Comparison of ENCODE assay signal across 20 cellular contexts in the genomic region with DNA sequence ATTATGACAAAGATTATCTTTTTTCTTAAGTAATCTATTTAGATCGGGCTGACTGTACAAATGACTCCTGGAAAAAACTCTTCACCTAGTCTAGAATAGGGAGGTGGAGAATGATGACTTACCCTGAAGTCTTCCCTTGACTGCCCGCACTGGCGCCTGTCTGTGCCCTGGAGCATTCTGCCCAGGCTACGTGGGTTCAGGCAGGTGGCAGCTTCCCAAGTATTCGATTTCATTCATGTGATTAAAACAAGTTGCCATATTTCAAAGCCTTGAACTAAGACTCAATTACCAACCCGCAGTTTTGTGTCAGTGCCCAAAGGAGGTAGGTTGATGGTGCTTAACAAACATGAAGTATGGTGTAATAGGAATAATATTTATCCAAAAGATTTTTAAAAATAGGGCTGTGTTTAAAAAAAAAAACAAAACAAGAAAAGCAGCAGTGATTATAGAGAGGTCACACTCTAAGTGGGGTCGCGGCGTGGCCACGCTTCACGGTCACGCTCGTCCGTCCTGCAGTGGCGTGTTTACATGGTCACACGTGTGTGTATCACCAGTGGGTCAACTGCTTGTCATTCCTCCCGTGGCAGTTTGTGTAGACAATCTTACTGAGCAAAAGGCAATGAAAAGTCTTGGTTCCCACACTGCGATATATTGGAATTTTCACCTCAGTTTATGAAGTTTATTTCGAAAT. TPM values are rescaled to one million over a fixed set of nuclear protein-coding genes. Genes with fewer than 3 reads are reported as not detected.
A peak's percentile ranks its signal among the peaks of the same experiment; 100 is the strongest.
DNase-seq lines count a peak whose midpoint lies in the region; ATAC-seq, FAIRE-seq and TF ChIP-seq lines count a peak whose summit lies in the region.
"Had no signal": no experiment of that assay in that cellular context is flagged by ENCODE, and none has a peak within 500 bp of the region (broad histone marks: within the 10 kb centered on the region; RNA-seq: fewer than 3 reads in every experiment).

No MANE protein-coding gene starts in this region.

- DNase-seq in K562 (ENCODE audit: extremely low read depth in 1 of 4, low spot score in 3 of 4) (no peak), right lobe of liver (no peak), uterus (no peak), mesothelial cell of epicardium (ENCODE audit: low spot score in 2 of 2, unreplicated experiment in 2 of 2) (no peak)
- DNase-seq: Calu3; CD8-positive, alpha-beta memory T cell; DMS153; Kasumi-1; MM.1S; NCI-H1048; NCI-H1417 treated with DMSO at 0.1 percent for 48 hours; NCI-H187; NCI-H446 treated with DMSO at 0.1 percent for 48 hours; NCI-H526 treated with DMSO at 0.1 percent for 48 hours; SHP77 treated with DMSO at 0.1 percent for 48 hours; SK-N-SH had no signal

- H3F3A ChIP-seq in Loucy (ENCODE audit: low read depth), result peaks cover 38% of the 10 kb centered on the region

- no peak overlapping the region for H3K27ac Mint-ChIP-seq in mesothelial cell of epicardium

- no TSS peak for BruUV-seq in K562 (replicated peaks; lab: Mats Ljungman, UMichigan)

- H3K27me3 ChIP-seq in Loucy (ENCODE audit: insufficient read depth, low read length, poor library complexity, severe bottlenecking) (no peaks in the 10 kb centered on the region), K562 (ENCODE audit: control insufficient read depth in 2 of 2, insufficient read depth in 2 of 2, low read length in 2 of 2) (peaks cover under 1 to 11% of the 10 kb centered on the region in 2 experiments; a peak in 3 of 5 replicates), right lobe of liver (no peaks in the 10 kb centered on the region), uterus (no peaks in the 10 kb centered on the region)

- H3K4me1 ChIP-seq in Loucy (ENCODE audit: insufficient read depth, low read length, poor library complexity, severe bottlenecking), result peaks cover 36% of the 10 kb centered on the region
- 0 out of 5 replicates have a peak, but pooled peaks cover 0 to 2% of the 10 kb centered on the region in 2 experiments for H3K4me1 ChIP-seq in K562 (replicated peaks in 1 of 2; ENCODE audit: control insufficient read depth in 2 of 2, insufficient read depth in 2 of 2, low read length in 2 of 2)
- peaks cover 0 to 25% (median 3%) of the 10 kb centered on the region in 4 donors for H3K4me1 ChIP-seq in right lobe of liver
- H3K4me1 ChIP-seq in uterus, result no peaks in the 10 kb centered on the region

- peaks cover 72% of the 10 kb centered on the region for H3K36me3 ChIP-seq in Loucy (ENCODE audit: insufficient read depth, low read length)
- peaks cover 70% of the 10 kb centered on the region for H3K36me3 ChIP-seq in K562 (ENCODE audit: control insufficient read depth, insufficient read depth, low read length)
- H3K36me3 ChIP-seq in right lobe of liver, result peaks cover 0 to 66% (median 32%) of the 10 kb centered on the region in 4 donors
- H3K36me3 ChIP-seq in uterus, result no peaks in the 10 kb centered on the region

- H3K79me2 ChIP-seq in Loucy (ENCODE audit: insufficient read depth, low read length) (peaks cover 56% of the 10 kb centered on the region), K562 (ENCODE audit: control insufficient read depth, insufficient read depth, low read length) (peaks cover 20% of the 10 kb centered on the region)

- H3K9me3 Mint-ChIP-seq in mesothelial cell of epicardium, result no peaks in the 10 kb centered on the region
- H3K9me3 Mint-ChIP-seq: CD8-positive, alpha-beta memory T cell had no signal

- H3K4me2 ChIP-seq in Loucy (ENCODE audit: low read depth, low read length, poor library complexity, severe bottlenecking) (peak overlapping the region; percentile 3), K562 (ENCODE audit: insufficient read depth, low read length) (no peak overlapping the region)
- H3K4me2 ChIP-seq: SK-N-SH had no signal

- no peaks in the 10 kb centered on the region for H3K9me3 ChIP-seq in Loucy (ENCODE audit: insufficient read depth, low read depth, low read length)
- no peaks in the 10 kb centered on the region for H3K9me3 ChIP-seq in K562 (replicated peaks; ENCODE audit: control insufficient read depth, insufficient read depth, low read depth, low read length)
- H3K9me3 ChIP-seq in right lobe of liver, result no peaks in the 10 kb centered on the region
- H3K9me3 ChIP-seq in uterus, result no peaks in the 10 kb centered on the region
- H3K9me3 ChIP-seq: SK-N-SH had no signal

- no peaks in the 10 kb centered on the region for H3K9me2 ChIP-seq in Loucy (replicated peaks; ENCODE audit: low read depth, low read length)
- H3K9me2 ChIP-seq: SK-N-SH had no signal

- TF ChIP-seq POLR2A in GM10847 (IDR thresholded peaks at IDR 0.05; ENCODE audit: extremely low read depth, insufficient read length), result peak; percentile 14
- TF ChIP-seq POLR2A in K562 (conservative IDR thresholded peaks at IDR 0.05), result no peak; the same call in 1 of the 2 replicates
- TF ChIP-seq POLR2A in right lobe of liver (IDR thresholded peaks at IDR 0.05), result no peak
- no peak for TF ChIP-seq POLR2A in uterus (IDR thresholded peaks at IDR 0.05)

- CTCF ChIA-PET in K562 (lab: Yijun Ruan, JAX; ENCODE audit: low intra/inter-chr PET ratio), result no interaction called here

- H3K4me3 Mint-ChIP-seq in mesothelial cell of epicardium, result no peak overlapping the region
- H3K4me3 Mint-ChIP-seq: CD8-positive, alpha-beta memory T cell had no signal

- H3K9ac ChIP-seq in Loucy (ENCODE audit: low read depth, low read length, poor library complexity, severe bottlenecking), result no peak overlapping the region
- no peak overlapping the region for H3K9ac ChIP-seq in K562 (ENCODE audit: insufficient read depth in 1 of 2, low read depth in 2 of 2, low read length in 2 of 2)
- H3K9ac ChIP-seq: SK-N-SH had no signal

- no peaks in the 10 kb centered on the region for H3K9me1 ChIP-seq in K562 (ENCODE audit: control insufficient read depth, insufficient read depth, low read length)

- no peak for FAIRE-seq in K562 (lab: Jason Lieb, UNC)

- no peak for TF ChIP-seq RAD21 in K562 (CRISPR knock-in tag; conservative IDR thresholded peaks at IDR 0.05 in 1 of 2, IDR thresholded peaks at IDR 0.05 in 1 of 2)

- H4K20me1 ChIP-seq in Loucy (ENCODE audit: insufficient read depth, low read length, poor library complexity, severe bottlenecking), result peaks cover 71% of the 10 kb centered on the region
- peaks cover 28% of the 10 kb centered on the region for H4K20me1 ChIP-seq in K562 (replicated peaks; ENCODE audit: control insufficient read depth, insufficient read depth, low read length)

- H3K36me3 Mint-ChIP-seq in mesothelial cell of epicardium, result peaks cover 33% of the 10 kb centered on the region

- H3K4me3 ChIP-seq in Loucy (ENCODE audit: low read length, poor library complexity, severe bottlenecking) (no peak overlapping the region), K562 (no peak overlapping the region), right lobe of liver (no peak overlapping the region), uterus (no peak overlapping the region)

- no peaks in the 10 kb centered on the region for H3K27me3 Mint-ChIP-seq in mesothelial cell of epicardium (ENCODE audit: low read depth)
- H3K27me3 Mint-ChIP-seq: CD8-positive, alpha-beta memory T cell had no signal

- H3K4me1 Mint-ChIP-seq in mesothelial cell of epicardium, result no peaks in the 10 kb centered on the region

- H3K27ac ChIP-seq in K562 (ENCODE audit: extremely low read depth, low read depth, low read length) (no peak overlapping the region), right lobe of liver (peak overlapping the region in 2 of 3 donors; percentile 4 to 63), uterus (no peak overlapping the region)
- H3K27ac ChIP-seq: C4-2B had no signal

- H2AFZ ChIP-seq in Loucy (ENCODE audit: low read length), result no peak overlapping the region
- H2AFZ ChIP-seq in K562 (ENCODE audit: low read depth, low read length), result no peak overlapping the region

- no peak for TF ChIP-seq CTCF in Loucy (conservative IDR thresholded peaks at IDR 0.05; ENCODE audit: low read length)
- TF ChIP-seq CTCF in K562 (IDR thresholded peaks at IDR 0.05 in 2 of 3, conservative IDR thresholded peaks at IDR 0.05 in 1 of 3; ENCODE audit: insufficient read depth in 2 of 3, low read depth in 1 of 3, low read length in 3 of 3), result no peak
- TF ChIP-seq CTCF in right lobe of liver (IDR thresholded peaks at IDR 0.05), result no peak
- no peak for TF ChIP-seq CTCF in uterus (IDR thresholded peaks at IDR 0.05)
- no peak for TF ChIP-seq CTCF in mesothelial cell of epicardium (IDR thresholded peaks at IDR 0.05; ENCODE audit: unreplicated experiment)

- POLR2A ChIA-PET in K562 (lab: Yijun Ruan, JAX), result interaction anchor here (0.6 to 2.4 kb wide), 2 partner anchors 15 to 304 kb away, joined by 3 to 11 read pairs; no protein-coding TSS in a partner anchor

- WGBS in K562 (ENCODE audit: insufficient coverage, low coverage, missing lambda C conversion rate), result 94% methylated on average over 19 of the region's 19 CpGs
- 74% methylated on average over 17 of the region's 19 CpGs for WGBS in right lobe of liver (ENCODE audit: insufficient coverage, low coverage, low lambda C conversion rate, missing lambda C conversion rate)

- no peak for TF ChIP-seq EP300 in K562 (IDR thresholded peaks at IDR 0.05; ENCODE audit: low read length)

- in situ Hi-C loops in K562 (cut with MboI), result no loop called here

- intact Hi-C loops in K562 (cut with micrococcal nuclease), result no loop called here
- intact Hi-C loops in right lobe of liver (cut with DNase I), result no loop called here
- intact Hi-C loops in uterus (cut with DNase I; ENCODE audit: low total_unique reads), result no loop called here

- ATAC-seq in K562 (no peak), right lobe of liver (peak in 3 of 4 donors; percentile 1 to 15 (median 2)), HG02970 (IDR thresholded peaks at IDR 0.05; ENCODE audit: low FRiP score, unreplicated experiment) (no peak)

RNA-seq across cellular contexts. Expression of gene INSIG1, which starts 10.8 kb away (rescaled TPM):
- 622 and 799 TPM in 2 replicates for total RNA-seq in K562 (2011; cell fraction: chromatin; rRNA removed; ENCODE audit: low replicate concordance)
- total RNA-seq in K562 (2011; cell fraction: nucleolus; rRNA removed), result 847 and 892 TPM in 2 replicates
- total RNA-seq in K562 (2011; cell fraction: nucleoplasm; rRNA removed), result 1,016 and 1,247 TPM in 2 replicates
- total RNA-seq in K562 (2014; rRNA removed), result 294 and 361 TPM in 2 replicates
- total RNA-seq in K562 (2014; rRNA removed; fragmentation: Illumina TruSeq; extraction: Trizol), result 236 and 238 TPM in 2 replicates
- total RNA-seq in K562 (2015; rRNA removed; fragmentation: Illumina TruSeq; extraction: Trizol), result 173 and 188 TPM in 2 replicates
- total RNA-seq in K562 (2021), result 254 and 296 TPM in 2 replicates
- polyA plus RNA-seq in K562 (2011; rRNA removed), result 625 and 787 TPM in 2 replicates
- polyA plus RNA-seq in K562 (2011; cell fraction: cytosol; rRNA removed), result 709 and 1,098 TPM in 2 replicates
- 446 and 453 TPM in 2 replicates for polyA plus RNA-seq in K562 (2011; cell fraction: nucleus; rRNA removed)
- polyA plus RNA-seq in K562 (2012), result 116 and 259 TPM in 2 replicates
- 188 and 224 TPM in 2 replicates for polyA plus RNA-seq in K562 (2014; fragmentation: Illumina TruSeq; extraction: Trizol)
- 10 to 100 TPM; 57.1 to 69.2 TPM for polyA plus RNA-seq in K562 (2014; fragmentation: Nextera tagmentation; extraction: Ambion mirVana)
- polyA plus RNA-seq in K562 (2014; rRNA removed), result 250 and 268 TPM in 2 replicates
- 551 and 619 TPM in 2 replicates for polyA minus RNA-seq in K562 (2011; rRNA and poly(A)+ RNA removed)
- polyA minus RNA-seq in K562 (2011; cell fraction: cytosol; rRNA and poly(A)+ RNA removed), result 392 and 408 TPM in 2 replicates
- polyA minus RNA-seq in K562 (2011; cell fraction: nucleus; rRNA and poly(A)+ RNA removed), result 329 and 473 TPM in 2 replicates
- 100 to 1,000 TPM; 130 to 625 (median 205) TPM for total RNA-seq in right lobe of liver
- 10 to 100 TPM; 11.0 to 46.6 (median 22.0) TPM for total RNA-seq in uterus
- 38.2 to 44.3 TPM (median 39.1 TPM) in 3 replicates for total RNA-seq in mesothelial cell of epicardium

Comparison
In these comparisons a context has a peak if more than half of its experiments do, and no peak if none do; other contexts are left out.
1. ATAC-seq: peak in right lobe of liver (3 of 4); none in K562 (single experiment) and HG02970 (single experiment).
2. H3K27ac ChIP-seq: peak in right lobe of liver (2 of 3); none in K562 (single experiment) and uterus (0 of 2).